ENCODE assay signal across 23 cellular contexts in genomic region chr2:95303191-95303914, GRCh38. TPM values are rescaled to one million over a fixed set of nuclear protein-coding genes. Genes with fewer than 3 reads are reported as not detected.
DNase-seq lines count a peak whose midpoint lies in the region; ATAC-seq and TF ChIP-seq lines count a peak whose summit lies in the region.
"Had no signal": no experiment of that assay in that cellular context is flagged by ENCODE, and none has a peak within 500 bp of the region (broad histone marks: within the 10 kb centered on the region; RNA-seq: fewer than 3 reads in every experiment).

No MANE protein-coding gene starts in this region.

- peak overlapping the region in 53 of 59 donors; percentile 3 to 97 (median 67) for H3K27ac ChIP-seq in dorsolateral prefrontal cortex
- H3K27ac ChIP-seq: colonic mucosa, esophagus muscularis mucosa, lower lobe of right lung, right lobe of liver, SK-N-MC, WERI-Rb-1 had no signal

- DNase-seq in Ammon's horn (ENCODE audit: low spot score): peak; percentile 88
- DNase-seq in NCI-H2171 (lab: John Stamatoyannopoulos, UW): peak; percentile 39
- DNase-seq in dorsolateral prefrontal cortex: peak; percentile 38 to 84 (median 74)
- DNase-seq in nucleus accumbens (lab: John Stamatoyannopoulos, UW): peak in 41 of 56 donors; percentile 12 to 77 (median 50)
- no peak for DNase-seq in iPS-NIHi7 (ENCODE audit: extremely low spot score)
- no peak for DNase-seq in T1000 (lab: John Stamatoyannopoulos, UW)
- DNase-seq in KG1 (lab: John Stamatoyannopoulos, UW): no peak
- DNase-seq: activated CD4-positive, alpha-beta memory T cell treated with anti-CD3 and anti-CD28 coated beads for 36 hours; activated naive CD8-positive, alpha-beta T cell treated with anti-CD3 and anti-CD28 coated beads, Interleukin-2, amount 10 ng/mL, durations not matched to agents 7 days and 5 days; colonic mucosa; GDM1; Kasumi-1; lower lobe of right lung; NCI-H1048; NCI-H1930; NCI-H510A treated with DMSO at 0.1 percent for 48 hours; right lobe of liver; WERI-Rb-1 had no signal

- intact Hi-C loops in dorsolateral prefrontal cortex (cut with DNase I): no loop called here

- no peak for ATAC-seq in HG02623 (IDR thresholded peaks at IDR 0.05; ENCODE audit: unreplicated experiment)
- ATAC-seq: lower lobe of right lung, right lobe of liver had no signal

- H3K27me3 ChIP-seq in dorsolateral prefrontal cortex: no peaks in the 10 kb centered on the region
- H3K27me3 ChIP-seq: colonic mucosa, right lobe of liver had no signal

- H3K4me3 ChIP-seq in dorsolateral prefrontal cortex: peak overlapping the region in 11 of 59 donors; percentile 0 to 35 (median 7)
- H3K4me3 ChIP-seq: BLaER1 treated with 17β-estradiol and CSF1 and Interleukin-3, amounts not matched to agents 10 nM and 100 nM; colonic mucosa; esophagus muscularis mucosa; lower lobe of right lung; right lobe of liver; SK-N-MC had no signal

- no peak for TF ChIP-seq CTCF in dorsolateral prefrontal cortex (IDR thresholded peaks at IDR 0.05 in 54 of 56, conservative IDR thresholded peaks at IDR 0.05 in 2 of 56; ENCODE audit: low read depth in 1 of 56, partially characterized antibody in 56 of 56)

RNA-seq across cellular contexts. Expression of gene KCNIP3, which starts 6.2 kb away (rescaled TPM):
- total RNA-seq in dorsolateral prefrontal cortex: 100 to 1,000 TPM in 1 of 120 experiments, 10 to 100 TPM in 119; 28.2 to 102 (median 60.5) TPM
- total RNA-seq: activated CD4-positive, alpha-beta memory T cell treated with anti-CD3 and anti-CD28 coated beads for 36 hours; activated naive CD8-positive, alpha-beta T cell treated with anti-CD3 and anti-CD28 coated beads, Interleukin-2, amount 10 ng/mL, durations not matched to agents 7 days and 5 days; T-helper 2 cell treated with Interferon-gamma antibody and Interleukin-4, amounts not matched to agents 100 ng/mL and 5 ng/mL, for 36 hours had no signal

RNA-seq across cellular contexts. Expression of gene PROM2, which starts 29.1 kb away (rescaled TPM):
- 10 to 100 TPM in 36 of 120 experiments, 1 to 10 TPM in 84; 4.2 to 20.6 (median 8.8) TPM for total RNA-seq in dorsolateral prefrontal cortex

Comparison
In these comparisons a context has a peak if more than half of its experiments do, and no peak if none do; other contexts are left out.
1. DNase-seq: peak in Ammon's horn (single experiment), NCI-H2171 (single experiment), dorsolateral prefrontal cortex (10 of 10) and nucleus accumbens (41 of 56); none in iPS-NIHi7 (single experiment), T1000 (single experiment) and KG1 (single experiment).